1 cellular context compared by ENCODE assay signal in the genomic region with DNA sequence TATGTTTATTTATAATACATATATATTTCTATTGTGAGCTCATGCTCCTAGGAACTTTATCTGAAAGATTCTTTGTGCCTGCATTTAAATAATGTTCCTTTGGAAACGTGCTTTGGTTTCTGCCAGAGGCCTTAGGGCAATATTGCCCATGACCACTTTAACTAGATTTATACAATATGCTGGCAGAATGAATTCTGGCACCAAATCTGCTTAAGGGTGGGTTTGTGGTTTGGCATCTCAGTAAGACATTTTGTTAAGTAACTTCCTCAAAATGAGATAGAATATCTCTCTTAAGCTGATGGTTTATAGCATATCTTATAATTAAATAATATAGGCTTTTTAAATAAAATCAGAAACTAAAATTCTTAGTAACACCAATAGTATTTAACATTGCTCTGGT.
TF ChIP-seq lines count a peak whose summit lies in the region.

No MANE protein-coding gene starts in this region.

TF ChIP-seq in WTC11, 78 proteins besides CTCF, POLR2A, EP300 and RAD21 (continued from another document):
- TF ChIP-seq, protein P1, sequence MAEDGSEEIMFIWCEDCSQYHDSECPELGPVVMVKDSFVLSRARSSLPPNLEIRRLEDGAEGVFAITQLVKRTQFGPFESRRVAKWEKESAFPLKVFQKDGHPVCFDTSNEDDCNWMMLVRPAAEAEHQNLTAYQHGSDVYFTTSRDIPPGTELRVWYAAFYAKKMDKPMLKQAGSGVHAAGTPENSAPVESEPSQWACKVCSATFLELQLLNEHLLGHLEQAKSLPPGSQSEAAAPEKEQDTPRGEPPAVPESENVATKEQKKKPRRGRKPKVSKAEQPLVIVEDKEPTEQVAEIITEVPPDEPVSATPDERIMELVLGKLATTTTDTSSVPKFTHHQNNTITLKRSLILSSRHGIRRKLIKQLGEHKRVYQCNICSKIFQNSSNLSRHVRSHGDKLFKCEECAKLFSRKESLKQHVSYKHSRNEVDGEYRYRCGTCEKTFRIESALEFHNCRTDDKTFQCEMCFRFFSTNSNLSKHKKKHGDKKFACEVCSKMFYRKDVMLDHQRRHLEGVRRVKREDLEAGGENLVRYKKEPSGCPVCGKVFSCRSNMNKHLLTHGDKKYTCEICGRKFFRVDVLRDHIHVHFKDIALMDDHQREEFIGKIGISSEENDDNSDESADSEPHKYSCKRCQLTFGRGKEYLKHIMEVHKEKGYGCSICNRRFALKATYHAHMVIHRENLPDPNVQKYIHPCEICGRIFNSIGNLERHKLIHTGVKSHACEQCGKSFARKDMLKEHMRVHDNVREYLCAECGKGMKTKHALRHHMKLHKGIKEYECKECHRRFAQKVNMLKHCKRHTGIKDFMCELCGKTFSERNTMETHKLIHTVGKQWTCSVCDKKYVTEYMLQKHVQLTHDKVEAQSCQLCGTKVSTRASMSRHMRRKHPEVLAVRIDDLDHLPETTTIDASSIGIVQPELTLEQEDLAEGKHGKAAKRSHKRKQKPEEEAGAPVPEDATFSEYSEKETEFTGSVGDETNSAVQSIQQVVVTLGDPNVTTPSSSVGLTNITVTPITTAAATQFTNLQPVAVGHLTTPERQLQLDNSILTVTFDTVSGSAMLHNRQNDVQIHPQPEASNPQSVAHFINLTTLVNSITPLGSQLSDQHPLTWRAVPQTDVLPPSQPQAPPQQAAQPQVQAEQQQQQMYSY (CRISPR knock-in tag; IDR thresholded peaks at IDR 0.05): no peak
- TF ChIP-seq KAT7 (CRISPR knock-in tag; IDR thresholded peaks at IDR 0.05; ENCODE audit: borderline replicate concordance) (no peak), JAZF1 (CRISPR knock-in tag; IDR thresholded peaks at IDR 0.05) (no peak), IRF2 (CRISPR knock-in tag; IDR thresholded peaks at IDR 0.05; ENCODE audit: borderline replicate concordance, low read depth) (no peak), ZNF219 (CRISPR knock-in tag; IDR thresholded peaks at IDR 0.05; ENCODE audit: borderline replicate concordance) (no peak), PRRX2 (CRISPR knock-in tag; IDR thresholded peaks at IDR 0.05) (no peak), ATF1 (CRISPR knock-in tag; IDR thresholded peaks at IDR 0.05) (no peak), NFYB (CRISPR knock-in tag; conservative IDR thresholded peaks at IDR 0.05; ENCODE audit: low read depth) (no peak)
- TF ChIP-seq, protein P2, sequence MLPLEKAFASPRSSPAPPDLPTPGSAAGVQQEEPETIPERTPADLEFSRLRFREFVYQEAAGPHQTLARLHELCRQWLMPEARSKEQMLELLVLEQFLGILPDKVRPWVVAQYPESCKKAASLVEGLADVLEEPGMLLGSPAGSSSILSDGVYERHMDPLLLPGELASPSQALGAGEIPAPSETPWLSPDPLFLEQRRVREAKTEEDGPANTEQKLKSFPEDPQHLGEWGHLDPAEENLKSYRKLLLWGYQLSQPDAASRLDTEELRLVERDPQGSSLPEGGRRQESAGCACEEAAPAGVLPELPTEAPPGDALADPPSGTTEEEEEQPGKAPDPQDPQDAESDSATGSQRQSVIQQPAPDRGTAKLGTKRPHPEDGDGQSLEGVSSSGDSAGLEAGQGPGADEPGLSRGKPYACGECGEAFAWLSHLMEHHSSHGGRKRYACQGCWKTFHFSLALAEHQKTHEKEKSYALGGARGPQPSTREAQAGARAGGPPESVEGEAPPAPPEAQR (CRISPR knock-in tag; IDR thresholded peaks at IDR 0.05): no peak
- TF ChIP-seq, protein P3, sequence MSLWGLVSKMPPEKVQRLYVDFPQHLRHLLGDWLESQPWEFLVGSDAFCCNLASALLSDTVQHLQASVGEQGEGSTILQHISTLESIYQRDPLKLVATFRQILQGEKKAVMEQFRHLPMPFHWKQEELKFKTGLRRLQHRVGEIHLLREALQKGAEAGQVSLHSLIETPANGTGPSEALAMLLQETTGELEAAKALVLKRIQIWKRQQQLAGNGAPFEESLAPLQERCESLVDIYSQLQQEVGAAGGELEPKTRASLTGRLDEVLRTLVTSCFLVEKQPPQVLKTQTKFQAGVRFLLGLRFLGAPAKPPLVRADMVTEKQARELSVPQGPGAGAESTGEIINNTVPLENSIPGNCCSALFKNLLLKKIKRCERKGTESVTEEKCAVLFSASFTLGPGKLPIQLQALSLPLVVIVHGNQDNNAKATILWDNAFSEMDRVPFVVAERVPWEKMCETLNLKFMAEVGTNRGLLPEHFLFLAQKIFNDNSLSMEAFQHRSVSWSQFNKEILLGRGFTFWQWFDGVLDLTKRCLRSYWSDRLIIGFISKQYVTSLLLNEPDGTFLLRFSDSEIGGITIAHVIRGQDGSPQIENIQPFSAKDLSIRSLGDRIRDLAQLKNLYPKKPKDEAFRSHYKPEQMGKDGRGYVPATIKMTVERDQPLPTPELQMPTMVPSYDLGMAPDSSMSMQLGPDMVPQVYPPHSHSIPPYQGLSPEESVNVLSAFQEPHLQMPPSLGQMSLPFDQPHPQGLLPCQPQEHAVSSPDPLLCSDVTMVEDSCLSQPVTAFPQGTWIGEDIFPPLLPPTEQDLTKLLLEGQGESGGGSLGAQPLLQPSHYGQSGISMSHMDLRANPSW (CRISPR knock-in tag; conservative IDR thresholded peaks at IDR 0.05; ENCODE audit: low read depth): no peak
- TF ChIP-seq, protein P4, sequence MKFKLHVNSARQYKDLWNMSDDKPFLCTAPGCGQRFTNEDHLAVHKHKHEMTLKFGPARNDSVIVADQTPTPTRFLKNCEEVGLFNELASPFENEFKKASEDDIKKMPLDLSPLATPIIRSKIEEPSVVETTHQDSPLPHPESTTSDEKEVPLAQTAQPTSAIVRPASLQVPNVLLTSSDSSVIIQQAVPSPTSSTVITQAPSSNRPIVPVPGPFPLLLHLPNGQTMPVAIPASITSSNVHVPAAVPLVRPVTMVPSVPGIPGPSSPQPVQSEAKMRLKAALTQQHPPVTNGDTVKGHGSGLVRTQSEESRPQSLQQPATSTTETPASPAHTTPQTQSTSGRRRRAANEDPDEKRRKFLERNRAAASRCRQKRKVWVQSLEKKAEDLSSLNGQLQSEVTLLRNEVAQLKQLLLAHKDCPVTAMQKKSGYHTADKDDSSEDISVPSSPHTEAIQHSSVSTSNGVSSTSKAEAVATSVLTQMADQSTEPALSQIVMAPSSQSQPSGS (CRISPR knock-in tag; IDR thresholded peaks at IDR 0.05; ENCODE audit: borderline replicate concordance, low read depth): no peak
